In the genomic region with DNA sequence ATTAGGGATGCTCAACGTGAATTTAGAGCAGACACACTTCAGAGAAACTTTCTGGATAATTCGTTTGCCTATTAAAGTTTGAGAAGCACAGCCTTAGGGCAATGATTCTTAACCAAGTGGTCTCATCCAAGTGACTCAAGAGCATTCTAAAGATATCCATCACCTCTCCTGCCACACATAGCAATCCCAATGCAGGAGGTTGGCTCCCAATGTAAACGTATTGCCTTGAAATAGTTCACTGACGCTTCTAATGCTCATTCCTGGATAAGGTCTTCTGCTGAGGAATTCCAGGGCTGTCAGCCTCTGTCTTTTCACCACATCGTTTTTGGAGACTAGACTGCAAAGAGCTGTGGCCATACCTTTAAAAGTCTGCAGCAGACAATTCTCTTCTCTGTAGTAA, we compare ENCODE assay signal across 20 cellular contexts.
DNase-seq lines count a peak whose midpoint lies in the region; FAIRE-seq and TF ChIP-seq lines count a peak whose summit lies in the region.
"Had no signal": no experiment of that assay in that cellular context is flagged by ENCODE, and none has a peak within 500 bp of the region (broad histone marks: within the 10 kb centered on the region; RNA-seq: fewer than 3 reads in every experiment).

No MANE protein-coding gene starts in this region.

- no peak for TF ChIP-seq RAD21 in H1 (IDR thresholded peaks at IDR 0.05 in 1 of 2, conservative IDR thresholded peaks at IDR 0.05 in 1 of 2; ENCODE audit: low read depth in 2 of 2, low read length in 2 of 2)

- H2BK12ac ChIP-seq in H1 (ENCODE audit: low read depth, low read length) = no peak overlapping the region

- H4K91ac ChIP-seq in H1 (replicated peaks; ENCODE audit: insufficient read length, low read length) = no peak overlapping the region

- H3K79me2 ChIP-seq in H1 (ENCODE audit: control insufficient read depth in 1 of 2, insufficient read depth in 2 of 2, low read length in 2 of 2) (no peaks in the 10 kb centered on the region), neural progenitor cell (ENCODE audit: low read depth) (no peaks in the 10 kb centered on the region)

- H2AFZ ChIP-seq in H1 (ENCODE audit: low read length) = 0 out of 2 replicates have a peak overlapping the region, but pooled peaks have one; percentile 72
- H2AFZ ChIP-seq in neural progenitor cell (replicated peaks) = peak overlapping the region; percentile 30
- H2AFZ ChIP-seq: GM23248 had no signal

- no peaks in the 10 kb centered on the region for H3K23me2 ChIP-seq in H1 (ENCODE audit: low read depth, low read length)

- POLR2A ChIA-PET in H1 (lab: Charles Lee; ENCODE audit: partially characterized antibody) = no interaction called here

- H2AK5ac ChIP-seq in H1 (ENCODE audit: low read depth, low read length) = no peak overlapping the region

- no peaks in the 10 kb centered on the region for H3F3A ChIP-seq in neural progenitor cell (ENCODE audit: low read depth)

- H3K4me1 ChIP-seq in H1 (replicated peaks in 1 of 4; ENCODE audit: control insufficient read depth in 3 of 4, insufficient read depth in 4 of 4, low read length in 3 of 4) = peaks cover 0 to 5% (median 0%) of the 10 kb centered on the region in 4 experiments; a peak in 1 of 7 replicates
- H3K4me1 ChIP-seq in neural progenitor cell = peaks cover 7% of the 10 kb centered on the region
- H3K4me1 ChIP-seq: A549 had no signal

- H3K27ac Mint-ChIP-seq in neural progenitor cell = no peak overlapping the region
- H3K27ac Mint-ChIP-seq in activated naive CD4-positive, alpha-beta T cell treated with anti-CD3 and anti-CD28 coated beads, Interleukin-2, amount 10 ng/mL, durations not matched to agents 7 days and 5 days = no peak overlapping the region
- H3K27ac Mint-ChIP-seq: CD4-positive, alpha-beta memory T cell; H9 had no signal

- H4K8ac ChIP-seq in H1 (ENCODE audit: extremely low read depth, insufficient read depth, low read length) = no peak overlapping the region

- no peak overlapping the region for H3K9ac ChIP-seq in H1 (replicated peaks in 1 of 4; ENCODE audit: extremely low read depth in 1 of 4, low read depth in 3 of 4, low read length in 3 of 4)
- no peak overlapping the region for H3K9ac ChIP-seq in neural progenitor cell
- H3K9ac ChIP-seq: GM23248 had no signal

- no peaks in the 10 kb centered on the region for H3K9me3 Mint-ChIP-seq in neural progenitor cell
- no peaks in the 10 kb centered on the region for H3K9me3 Mint-ChIP-seq in activated naive CD4-positive, alpha-beta T cell treated with anti-CD3 and anti-CD28 coated beads, Interleukin-2, amount 10 ng/mL, durations not matched to agents 7 days and 5 days
- H3K9me3 Mint-ChIP-seq: H9 had no signal

- no peak overlapping the region for H3K14ac ChIP-seq in H1 (ENCODE audit: insufficient read length)

- no peak overlapping the region for H3K4me3 Mint-ChIP-seq in neural progenitor cell
- H3K4me3 Mint-ChIP-seq in activated naive CD4-positive, alpha-beta T cell treated with anti-CD3 and anti-CD28 coated beads, Interleukin-2, amount 10 ng/mL, durations not matched to agents 7 days and 5 days = no peak overlapping the region
- H3K4me3 Mint-ChIP-seq: CD4-positive, alpha-beta memory T cell; H9 had no signal

- no peak for TF ChIP-seq CTCF in H1 (IDR thresholded peaks at IDR 0.05; ENCODE audit: control extremely low read depth in 1 of 3, insufficient read depth in 1 of 3, low read depth in 1 of 3, low read length in 3 of 3)
- TF ChIP-seq CTCF in neural progenitor cell (IDR thresholded peaks at IDR 0.05) = no peak

- H2BK20ac ChIP-seq in H1 (ENCODE audit: low read length) = no peak overlapping the region

- H3K36me3 ChIP-seq in H1 (ENCODE audit: control insufficient read depth in 2 of 4, insufficient read depth in 4 of 4, low read length in 3 of 4) (no peaks in the 10 kb centered on the region), neural progenitor cell (no peaks in the 10 kb centered on the region)

- 91% methylated on average over 5 of the region's 5 CpGs; no CpG with 5 or more reads in 1 of the 2 experiments for WGBS in H1 (ENCODE audit: extremely low coverage in 1 of 2, insufficient coverage in 1 of 2, insufficient read length in 1 of 2, insufficient replicate concordance in 2 of 2, low coverage in 1 of 2, low lambda C conversion rate in 2 of 2, missing lambda C conversion rate in 1 of 2), 2 experiments

- H3K9me3 ChIP-seq in H1 (ENCODE audit: insufficient read depth in 2 of 2, low read depth in 1 of 2, low read length in 1 of 2) (no peaks in the 10 kb centered on the region), neural progenitor cell (ENCODE audit: low read depth) (no peaks in the 10 kb centered on the region)
- H3K9me3 ChIP-seq: A549 had no signal

- no peak overlapping the region for H3K56ac ChIP-seq in H1 (replicated peaks; ENCODE audit: insufficient read length, low read depth, low read length)

- H3K23ac ChIP-seq in H1 (ENCODE audit: insufficient read length) = no peak overlapping the region

- TF ChIP-seq POLR2A in H1 (IDR thresholded peaks at IDR 0.05; ENCODE audit: control extremely low read depth in 1 of 2, low read depth in 2 of 2, low read length in 2 of 2) = no peak

- no peaks in the 10 kb centered on the region for H3K79me1 ChIP-seq in H1 (ENCODE audit: low read depth, low read length)

- H4K20me1 ChIP-seq in H1 (replicated peaks in 1 of 2; ENCODE audit: control insufficient read depth in 1 of 2, insufficient read depth in 2 of 2, low read length in 2 of 2) = no peaks in the 10 kb centered on the region
- no peaks in the 10 kb centered on the region for H4K20me1 ChIP-seq in neural progenitor cell (ENCODE audit: low read depth)

- no peak for TF ChIP-seq EP300 in H1 (IDR thresholded peaks at IDR 0.05; ENCODE audit: borderline replicate concordance in 1 of 2, low read depth in 2 of 2, low read length in 2 of 2)

- peak; percentile 17 for DNase-seq in ELR (ENCODE audit: low read depth)
- DNase-seq in H1 (ENCODE audit: low read depth in 1 of 2, low spot score in 2 of 2) = no peak
- DNase-seq in neural progenitor cell (ENCODE audit: low spot score) = no peak
- no peak for DNase-seq in germinal center (ENCODE audit: low spot score)
- DNase-seq in activated naive CD4-positive, alpha-beta T cell (lab: John Stamatoyannopoulos, UW) = no peak
- no peak for DNase-seq in activated naive CD4-positive, alpha-beta T cell treated with anti-CD3 and anti-CD28 coated beads, Interleukin-2, amount 10 ng/mL, durations not matched to agents 7 days and 5 days
- DNase-seq: 8988T; ACHN; C1 segment of cervical spinal cord; Calu3; CD4-positive, alpha-beta memory T cell; COR-L47; DMS53; DMS79 treated with DMSO at 0.1 percent for 48 hours; GDM1; GM23248; H9 had no signal

- H3K27ac ChIP-seq in H1 (ENCODE audit: low read depth, low read length) (no peak overlapping the region), neural progenitor cell (no peak overlapping the region)
- H3K27ac ChIP-seq: A549, GM23248 had no signal

- no peak overlapping the region for H2BK5ac ChIP-seq in H1 (ENCODE audit: low read depth, low read length)

- no peak for FAIRE-seq in H1 (lab: Jason Lieb, UNC)
- FAIRE-seq: A549, GM12878, GM19239 had no signal

- no peaks in the 10 kb centered on the region for H3K36me3 Mint-ChIP-seq in neural progenitor cell
- no peaks in the 10 kb centered on the region for H3K36me3 Mint-ChIP-seq in activated naive CD4-positive, alpha-beta T cell treated with anti-CD3 and anti-CD28 coated beads, Interleukin-2, amount 10 ng/mL, durations not matched to agents 7 days and 5 days
- H3K36me3 Mint-ChIP-seq: CD4-positive, alpha-beta memory T cell had no signal

- H3K4me1 Mint-ChIP-seq in neural progenitor cell = no peaks in the 10 kb centered on the region
- H3K4me1 Mint-ChIP-seq in activated naive CD4-positive, alpha-beta T cell treated with anti-CD3 and anti-CD28 coated beads, Interleukin-2, amount 10 ng/mL, durations not matched to agents 7 days and 5 days = no peaks in the 10 kb centered on the region
- H3K4me1 Mint-ChIP-seq: CD4-positive, alpha-beta memory T cell had no signal

- no peak overlapping the region for H3K4ac ChIP-seq in H1 (replicated peaks; ENCODE audit: insufficient read length, low read depth, low read length)

- no peak overlapping the region for H2BK15ac ChIP-seq in H1 (ENCODE audit: low read length)

- H3K27me3 Mint-ChIP-seq in neural progenitor cell (ENCODE audit: insufficient read depth, low read depth) = no peaks in the 10 kb centered on the region
- no peaks in the 10 kb centered on the region for H3K27me3 Mint-ChIP-seq in activated naive CD4-positive, alpha-beta T cell treated with anti-CD3 and anti-CD28 coated beads, Interleukin-2, amount 10 ng/mL, durations not matched to agents 7 days and 5 days
- H3K27me3 Mint-ChIP-seq: CD4-positive, alpha-beta memory T cell had no signal

- no peak overlapping the region for H4K5ac ChIP-seq in H1 (ENCODE audit: insufficient read length, low read depth, low read length)

- no peak overlapping the region for H3K18ac ChIP-seq in H1 (ENCODE audit: extremely low read depth, low read length)

- H3K4me3 ChIP-seq in H1 (ENCODE audit: extremely low read depth in 1 of 4, insufficient read depth in 2 of 4, low read depth in 3 of 4, low read length in 4 of 4) (no peak overlapping the region), neural progenitor cell (no peak overlapping the region)
- H3K4me3 ChIP-seq: A549, GM12878, GM23248 had no signal

- H2BK120ac ChIP-seq in H1 (replicated peaks; ENCODE audit: low read depth, low read length) = no peak overlapping the region

- CTCF ChIA-PET in H1 (lab: Charles Lee; ENCODE audit: partially characterized antibody) = no interaction called here
- CTCF ChIA-PET in activated naive CD4-positive, alpha-beta T cell treated with anti-CD3 and anti-CD28 coated beads, Interleukin-2, amount 10 ng/mL, durations not matched to agents 7 days and 5 days (lab: Charles Lee) = no interaction called here

- no peak overlapping the region for H3K4me2 ChIP-seq in H1 (ENCODE audit: insufficient read depth in 1 of 2, low read depth in 2 of 2, low read length in 2 of 2)
- H3K4me2 ChIP-seq in neural progenitor cell = no peak overlapping the region
- H3K4me2 ChIP-seq: A549 had no signal

- H3K27me3 ChIP-seq in H1 (replicated peaks in 1 of 4; ENCODE audit: control insufficient read depth in 3 of 4, extremely low read depth in 1 of 4, insufficient read depth in 3 of 4, low read length in 3 of 4) = no peaks in the 10 kb centered on the region
- no peaks in the 10 kb centered on the region for H3K27me3 ChIP-seq in neural progenitor cell

TF ChIP-seq in H1, 55 proteins besides CTCF, POLR2A, EP300 and RAD21:
- TF ChIP-seq TBP (IDR thresholded peaks at IDR 0.05; ENCODE audit: low read depth, low read length) = no peak
TF ChIP-seq in H1: peak in this region for 0.
